ENCODE assay signal across 8 cellular contexts in the genomic region with DNA sequence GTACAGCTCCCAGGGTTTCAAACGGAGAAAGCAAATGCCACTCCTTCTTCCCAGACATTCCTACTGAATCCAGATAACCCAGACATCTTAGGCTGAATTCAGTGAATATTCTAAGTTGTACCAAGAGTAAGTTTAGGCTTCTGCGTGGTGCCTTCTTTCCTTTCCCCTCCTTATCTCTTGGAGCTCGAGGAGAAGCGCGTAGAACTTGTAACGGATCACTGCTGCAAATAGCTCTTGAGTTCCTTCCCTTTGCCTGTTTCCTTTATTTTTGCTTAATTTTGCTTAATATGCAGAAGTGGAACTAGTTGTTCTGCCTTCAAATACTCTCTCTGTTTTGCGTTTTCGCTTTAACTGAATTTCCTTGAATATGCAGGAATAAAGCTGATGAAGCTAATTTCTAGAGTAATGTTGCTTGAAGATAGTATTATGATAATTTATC. TPM values are rescaled to one million over a fixed set of nuclear protein-coding genes. Genes with fewer than 3 reads are reported as not detected.
DNase-seq lines count a peak whose midpoint lies in the region; ATAC-seq and TF ChIP-seq lines count a peak whose summit lies in the region.

No MANE protein-coding gene starts in this region.

- H3K27ac ChIP-seq in heart right ventricle (peak overlapping the region in 9 of 10 donors; percentile 85 to 94 (median 90)), prostate gland (peak overlapping the region; percentile 91 to 92)

- no peaks in the 10 kb centered on the region for H3K9me3 Mint-ChIP-seq in T-helper 2 cell treated with Interferon-gamma antibody and Interleukin-4, amounts not matched to agents 5 μg/mL and 100 μg/mL, for 36 hours

- ATAC-seq in heart right ventricle (no peak), Right ventricle myocardium superior (ENCODE audit: poor library complexity) (no peak), GM18873 (IDR thresholded peaks at IDR 0.05; ENCODE audit: low FRiP score, unreplicated experiment) (no peak), HG02588 (IDR thresholded peaks at IDR 0.05; ENCODE audit: unreplicated experiment) (no peak)
- no peak for ATAC-seq in activated CD4-positive, CD25-positive, alpha-beta regulatory T cell treated with anti-CD3 and anti-CD28 coated beads, Interleukin-2, amount 50 U/mL, for 24 hours

- no peaks in the 10 kb centered on the region for H3K27me3 Mint-ChIP-seq in T-helper 2 cell treated with Interferon-gamma antibody and Interleukin-4, amounts not matched to agents 5 μg/mL and 100 μg/mL, for 36 hours (ENCODE audit: low read depth)

- H3K4me1 ChIP-seq in heart right ventricle: peaks cover 0 to 55% (median 43%) of the 10 kb centered on the region in 9 donors
- H3K4me1 ChIP-seq in prostate gland (replicated peaks): no peaks in the 10 kb centered on the region

- no peak for TF ChIP-seq CTCF in heart right ventricle (IDR thresholded peaks at IDR 0.05)
- TF ChIP-seq CTCF in prostate gland (IDR thresholded peaks at IDR 0.05): no peak

- peaks cover 3% of the 10 kb centered on the region for H3K36me3 Mint-ChIP-seq in T-helper 2 cell treated with Interferon-gamma antibody and Interleukin-4, amounts not matched to agents 5 μg/mL and 100 μg/mL, for 36 hours (ENCODE audit: low read depth)

- peak overlapping the region; percentile 85 for H3K27ac Mint-ChIP-seq in T-helper 2 cell treated with Interferon-gamma antibody and Interleukin-4, amounts not matched to agents 5 μg/mL and 100 μg/mL, for 36 hours

- H3K36me3 ChIP-seq in heart right ventricle (no peaks in the 10 kb centered on the region), prostate gland (no peaks in the 10 kb centered on the region)

- DNase-seq in heart right ventricle: no peak
- no peak for DNase-seq in Right ventricle myocardium superior
- no peak for DNase-seq in T-helper 2 cell treated with Interferon-gamma antibody and Interleukin-4, amounts not matched to agents 5 μg/mL and 100 μg/mL, for 36 hours (ENCODE audit: low spot score)
- DNase-seq in fibroblast of peridontal ligament (ENCODE audit: extremely low read depth): peak; percentile 46
- DNase-seq in prostate gland (ENCODE audit: low spot score): no peak

- no peaks in the 10 kb centered on the region for H3K9me3 ChIP-seq in heart right ventricle
- H3K9me3 ChIP-seq in prostate gland: no peaks in the 10 kb centered on the region

- intact Hi-C loops in heart right ventricle (cut with DNase I): loop anchor here (2.0 to 10.0 kb wide), 12 partner anchors 130 to 220 kb away; a partner anchor contains a TSS
- intact Hi-C loops in Right ventricle myocardium superior (cut with DNase I): loop anchor here (2.0 to 10.0 kb wide), 3 partner anchors 132 to 220 kb away; a partner anchor contains a TSS
- intact Hi-C loops in prostate gland (cut with DNase I): loop anchor here (2.0 to 10.0 kb wide), 3 partner anchors 152 to 870 kb away; a partner anchor contains a TSS

- peaks cover 35% of the 10 kb centered on the region for H3K4me1 Mint-ChIP-seq in T-helper 2 cell treated with Interferon-gamma antibody and Interleukin-4, amounts not matched to agents 5 μg/mL and 100 μg/mL, for 36 hours (ENCODE audit: low read depth)

- peak overlapping the region; percentile 68 to 94 (median 88) for H3K4me3 ChIP-seq in heart right ventricle
- peak overlapping the region; percentile 83 to 90 for H3K4me3 ChIP-seq in prostate gland

- H3K27me3 ChIP-seq in heart right ventricle: no peaks in the 10 kb centered on the region
- no peaks in the 10 kb centered on the region for H3K27me3 ChIP-seq in prostate gland (replicated peaks; ENCODE audit: insufficient read depth)

- no peak for TF ChIP-seq POLR2A in prostate gland (IDR thresholded peaks at IDR 0.05)

- H3K4me3 Mint-ChIP-seq in T-helper 2 cell treated with Interferon-gamma antibody and Interleukin-4, amounts not matched to agents 5 μg/mL and 100 μg/mL, for 36 hours: peak overlapping the region; percentile 94

- WGBS in heart right ventricle, 2 donors: 6 to 7% methylated on average over 8 of the region's 8 CpGs
- WGBS in prostate gland: 3% methylated on average over 8 of the region's 8 CpGs

RNA-seq across cellular contexts. Expression of a gene that starts 1.0 kb away (rescaled TPM):
- total RNA-seq in heart right ventricle (1 to 10 TPM; 4.7 to 7.5 (median 6.2) TPM), Right ventricle myocardium superior (4.0 TPM), prostate gland (10 to 100 TPM in 1 of 2 donors, 1 to 10 TPM in 1; 7.9 to 23.2 TPM)
- polyA plus RNA-seq in heart right ventricle: 1 to 10 TPM; 2.4 to 2.6 TPM
